ENCODE assay signal across 8 cellular contexts in genomic region chr1:54052934-54053744, GRCh38. TPM values are rescaled to one million over a fixed set of nuclear protein-coding genes. Genes with fewer than 3 reads are reported as not detected.
DNase-seq lines count a peak whose midpoint lies in the region; ATAC-seq and TF ChIP-seq lines count a peak whose summit lies in the region.

Gene TCEANC2, plus strand, starts transcription at chr1:54053608. Its CDS starts 815 bp downstream, at chr1:54054423.
Gene TMEM59, minus strand, starts transcription at chr1:54053204. Its CDS starts 16 bp downstream, at chr1:54053188.

- intact Hi-C loops in head of caudate nucleus (cut with DNase I): loop anchor here (1.0 to 10.0 kb wide), 3 partner anchors 108 to 712 kb away; partner anchors contain the start of genes IFT25, LRRC42, NDC1 and PARS2
- intact Hi-C loops in ovary (cut with DNase I): loop anchor here in 2 of 4 donors (5.0 to 10.0 kb wide), 2 partner anchors 161 to 178 kb away; partner anchors contain the start of gene DIO1 (in 1 of the 2)
- intact Hi-C loops in tibial artery (cut with DNase I; ENCODE audit: low total_unique reads): loop anchor here (1.0 kb wide), 1 partner anchor 107 kb away; the partner anchor contains the start of gene LRRC42

- WGBS in ovary, 3 donors: 0% methylated on average over 59 of the region's 59 CpGs

- peak within 1 kb of the TSS; percentile 82 to 84 for H3K27ac ChIP-seq in ovary
- peak within 1 kb of the TSS; percentile 91 to 99 for H3K27ac ChIP-seq in tibial artery

- TF ChIP-seq POLR2A in GM10847 (IDR thresholded peaks at IDR 0.05; ENCODE audit: extremely low read depth, insufficient read length) (peak; percentile 73), ovary (IDR thresholded peaks at IDR 0.05) (peak; percentile 73)

- TF ChIP-seq EP300 in ovary (IDR thresholded peaks at IDR 0.05): peak; percentile 18

- peaks cover 36% of the 10 kb centered on the region for H3K4me1 Mint-ChIP-seq in activated naive CD8-positive, alpha-beta T cell treated with anti-CD3 and anti-CD28 coated beads for 36 hours

- H3K9me3 ChIP-seq in ovary (no peaks in the 10 kb centered on the region), tibial artery (no peaks in the 10 kb centered on the region)

- DNase-seq in NCI-H1105 treated with DMSO at 0.1 percent for 48 hours (lab: John Stamatoyannopoulos, UW) (peak; percentile 98), SKM-1 treated with dmso at 0.1 percent for 144 hours (lab: John Stamatoyannopoulos, UW; ENCODE audit: unreplicated experiment) (peak; percentile 100), head of caudate nucleus (peak; percentile 95 to 99 (median 98)), ovary (peak; percentile 94 to 97 (median 95)), tibial artery (peak; percentile 99)
- peak; percentile 97 for DNase-seq in activated naive CD8-positive, alpha-beta T cell treated with anti-CD3 and anti-CD28 coated beads for 36 hours

- no peak within 1 kb of the TSS for H3K27ac Mint-ChIP-seq in activated naive CD8-positive, alpha-beta T cell treated with anti-CD3 and anti-CD28 coated beads for 36 hours

- ATAC-seq in HG02642 (IDR thresholded peaks at IDR 0.05; ENCODE audit: poor library complexity, unreplicated experiment): peak; percentile 93

- TF ChIP-seq CTCF in ovary (IDR thresholded peaks at IDR 0.05) (peak in 1 of 3 donors; percentile 5), tibial artery (IDR thresholded peaks at IDR 0.05) (peak in 1 of 2 experiments; percentile 22)

- no peaks in the 10 kb centered on the region for H3K36me3 ChIP-seq in ovary
- no peaks in the 10 kb centered on the region for H3K36me3 ChIP-seq in tibial artery

- no peak within 1 kb of the TSS for H3K4me3 Mint-ChIP-seq in activated naive CD8-positive, alpha-beta T cell treated with anti-CD3 and anti-CD28 coated beads for 36 hours

- H3K27me3 Mint-ChIP-seq in activated naive CD8-positive, alpha-beta T cell treated with anti-CD3 and anti-CD28 coated beads for 36 hours: no peaks in the 10 kb centered on the region

- H3K4me3 ChIP-seq in ovary (peak within 1 kb of the TSS; percentile 77), tibial artery (peak within 1 kb of the TSS; percentile 77 to 97)

- peaks cover 20% of the 10 kb centered on the region for H3K36me3 Mint-ChIP-seq in activated naive CD8-positive, alpha-beta T cell treated with anti-CD3 and anti-CD28 coated beads for 36 hours

- peaks cover 4% of the 10 kb centered on the region for H3K4me1 ChIP-seq in ovary (ENCODE audit: insufficient read depth)
- H3K4me1 ChIP-seq in tibial artery: peaks cover 0 to 53% (median 28%) of the 10 kb centered on the region in 4 donors

- H3K27me3 ChIP-seq in ovary (no peaks in the 10 kb centered on the region), tibial artery (no peaks in the 10 kb centered on the region)

- H3K9me3 Mint-ChIP-seq in activated naive CD8-positive, alpha-beta T cell treated with anti-CD3 and anti-CD28 coated beads for 36 hours: no peaks in the 10 kb centered on the region

RNA-seq across cellular contexts. Expression of gene TCEANC2, which starts in this region (rescaled TPM):
- 1 to 10 TPM; 7.7 to 8.3 TPM for total RNA-seq in activated naive CD8-positive, alpha-beta T cell treated with anti-CD3 and anti-CD28 coated beads for 36 hours
- 1 to 10 TPM; 1.8 to 4.7 (median 3.0) TPM for total RNA-seq in ovary
- 1 to 10 TPM; 1.9 to 5.2 TPM for polyA plus RNA-seq in ovary

RNA-seq across cellular contexts. Expression of gene TMEM59, which starts in this region (rescaled TPM):
- 10 to 100 TPM; 89.4 to 97.7 TPM for total RNA-seq in activated naive CD8-positive, alpha-beta T cell treated with anti-CD3 and anti-CD28 coated beads for 36 hours
- total RNA-seq in ovary: 100 to 1,000 TPM; 165 to 337 (median 268) TPM
- 100 to 1,000 TPM; 267 to 406 TPM for polyA plus RNA-seq in ovary

Comparison
In these comparisons a context has a peak if more than half of its experiments do, and no peak if none do; other contexts are left out.
1. Peak in every context shown above with its lines: DNase-seq, ATAC-seq, H3K4me3 ChIP-seq and H3K27ac ChIP-seq.